Comparison of ENCODE assay signal across 23 cellular contexts in the genomic region with DNA sequence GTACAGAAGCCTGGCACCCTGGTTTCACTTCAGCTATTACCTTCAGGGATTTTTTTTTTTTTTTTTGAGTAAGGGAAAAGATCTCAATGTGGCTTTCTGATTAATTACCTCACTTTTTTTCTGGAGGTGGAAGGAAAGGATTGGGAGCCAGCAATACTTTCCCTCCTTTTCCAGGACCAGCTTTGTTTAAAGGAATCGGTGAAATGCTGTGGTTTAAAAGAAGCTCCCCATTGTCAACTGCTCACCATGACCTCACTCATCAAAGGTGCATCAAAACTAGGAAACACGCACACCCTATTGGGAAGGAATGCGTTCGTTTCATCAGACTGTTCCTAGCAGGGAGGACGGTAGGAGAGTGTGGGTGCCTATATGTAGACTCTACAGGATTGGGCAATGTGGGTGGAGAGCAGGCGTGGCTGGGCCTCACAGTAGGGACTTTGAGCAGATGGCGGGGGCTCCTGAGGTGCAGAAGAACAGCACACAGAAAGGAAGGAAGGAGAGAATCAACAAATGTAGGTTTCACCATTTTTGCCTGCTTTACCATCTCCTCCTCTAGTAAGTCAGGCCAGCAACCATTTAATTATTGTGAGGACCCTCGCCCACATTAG. TPM values are rescaled to one million over a fixed set of nuclear protein-coding genes. Genes with fewer than 3 reads are reported as not detected.
DNase-seq lines count a peak whose midpoint lies in the region; ATAC-seq and TF ChIP-seq lines count a peak whose summit lies in the region.
"Had no signal": no experiment of that assay in that cellular context is flagged by ENCODE, and none has a peak within 500 bp of the region (broad histone marks: within the 10 kb centered on the region; RNA-seq: fewer than 3 reads in every experiment).

No MANE protein-coding gene starts in this region.

- TF ChIP-seq CTCF in WTC11 (IDR thresholded peaks at IDR 0.05), result no peak

- no peak for DNase-seq in activated T-cell treated with anti-CD3 and anti-CD28 coated beads, Interleukin-2, amount 50 U/mL, for 24 hours
- no peak for DNase-seq in activated T-cell treated with anti-CD3 and anti-CD28 coated beads, Interleukin-2, amount 50 U/mL, for 4 hours
- DNase-seq in HuH-7 (ENCODE audit: low spot score) (peak; percentile 32), WTC11 (ENCODE audit: low spot score) (no peak), sciatic nerve (ENCODE audit: low spot score) (no peak)
- DNase-seq in naive thymus-derived CD4-positive, alpha-beta T cell, result no peak
- no peak for DNase-seq in effector CD8-positive, alpha-beta T cell (lab: John Stamatoyannopoulos, UW)
- DNase-seq: CD4-positive, alpha-beta memory T cell; DMS153; GF-D8; HCEC 1CT; Kasumi-1; MM.1S; NCI-H1694 treated with DMSO at 0.1 percent for 48 hours; NCI-H226; NCI-H524; PC-9 had no signal

- intact Hi-C loops in naive thymus-derived CD4-positive, alpha-beta T cell (cut with micrococcal nuclease), result no loop called here
- intact Hi-C loops in sciatic nerve (cut with DNase I), result no loop called here

- peaks cover 2% of the 10 kb centered on the region for H3K4me1 Mint-ChIP-seq in activated T-cell treated with anti-CD3 and anti-CD28 coated beads, Interleukin-2, amount 50 U/mL, for 24 hours (ENCODE audit: low read depth)
- H3K4me1 Mint-ChIP-seq in activated T-cell treated with anti-CD3 and anti-CD28 coated beads, Interleukin-2, amount 50 U/mL, for 4 hours (ENCODE audit: low read depth), result no peaks in the 10 kb centered on the region
- H3K4me1 Mint-ChIP-seq in WTC11, result peaks cover 22% of the 10 kb centered on the region
- peaks cover 0 to 11% (median 6%) of the 10 kb centered on the region in 7 donors for H3K4me1 Mint-ChIP-seq in naive thymus-derived CD4-positive, alpha-beta T cell
- H3K4me1 Mint-ChIP-seq: CD4-positive, alpha-beta memory T cell had no signal

- CTCF ChIA-PET in WTC11 (lab: Charles Lee), result interaction anchor here (0.7 kb wide), 1 partner anchor 49 kb away, joined by 3 read pairs; no protein-coding TSS in a partner anchor
- CTCF ChIA-PET in naive thymus-derived CD4-positive, alpha-beta T cell (lab: Charles Lee), result interaction anchor here (0.9 kb wide), 1 partner anchor 21 kb away, joined by 3 read pairs; no protein-coding TSS in a partner anchor

- H3K4me3 ChIP-seq in naive thymus-derived CD4-positive, alpha-beta T cell (ENCODE audit: low read length), result no peak overlapping the region
- H3K4me3 ChIP-seq: A549, PC-9, SJSA1 had no signal

- H3K27me3 Mint-ChIP-seq in activated T-cell treated with anti-CD3 and anti-CD28 coated beads, Interleukin-2, amount 50 U/mL, for 24 hours, result no peaks in the 10 kb centered on the region
- H3K27me3 Mint-ChIP-seq in activated T-cell treated with anti-CD3 and anti-CD28 coated beads, Interleukin-2, amount 50 U/mL, for 4 hours (ENCODE audit: low read depth), result no peaks in the 10 kb centered on the region
- no peaks in the 10 kb centered on the region for H3K27me3 Mint-ChIP-seq in WTC11 (ENCODE audit: low read depth)
- no peaks in the 10 kb centered on the region for H3K27me3 Mint-ChIP-seq in naive thymus-derived CD4-positive, alpha-beta T cell
- H3K27me3 Mint-ChIP-seq: CD4-positive, alpha-beta memory T cell; IgD-negative memory B cell had no signal

- no peak overlapping the region for H3K4me3 Mint-ChIP-seq in activated T-cell treated with anti-CD3 and anti-CD28 coated beads, Interleukin-2, amount 50 U/mL, for 24 hours
- no peak overlapping the region for H3K4me3 Mint-ChIP-seq in activated T-cell treated with anti-CD3 and anti-CD28 coated beads, Interleukin-2, amount 50 U/mL, for 4 hours
- H3K4me3 Mint-ChIP-seq in WTC11, result no peak overlapping the region
- no peak overlapping the region for H3K4me3 Mint-ChIP-seq in naive thymus-derived CD4-positive, alpha-beta T cell
- H3K4me3 Mint-ChIP-seq: CD4-positive, alpha-beta memory T cell; IgD-negative memory B cell had no signal

- peaks cover 0 to 13% (median 0%) of the 10 kb centered on the region in 3 experiments for H3K36me3 ChIP-seq in naive thymus-derived CD4-positive, alpha-beta T cell (ENCODE audit: control insufficient read depth in 2 of 3, insufficient read depth in 3 of 3, low read length in 3 of 3)
- H3K36me3 ChIP-seq: SJSA1 had no signal

- POLR2A ChIA-PET in WTC11 (lab: Charles Lee), result interaction anchor here (0.6 to 1.9 kb wide), 4 partner anchors 10 to 103 kb away, joined by 3 to 5 read pairs (median 4); a partner anchor contains a TSS
- POLR2A ChIA-PET in naive thymus-derived CD4-positive, alpha-beta T cell (lab: Charles Lee), result no interaction called here

- no peaks in the 10 kb centered on the region for H3K27me3 ChIP-seq in naive thymus-derived CD4-positive, alpha-beta T cell (ENCODE audit: control insufficient read depth in 2 of 2, insufficient read depth in 2 of 2, low read length in 2 of 2)
- H3K27me3 ChIP-seq: SJSA1 had no signal

- H3K9me3 Mint-ChIP-seq in activated T-cell treated with anti-CD3 and anti-CD28 coated beads, Interleukin-2, amount 50 U/mL, for 24 hours, result no peaks in the 10 kb centered on the region
- H3K9me3 Mint-ChIP-seq in activated T-cell treated with anti-CD3 and anti-CD28 coated beads, Interleukin-2, amount 50 U/mL, for 4 hours, result no peaks in the 10 kb centered on the region
- H3K9me3 Mint-ChIP-seq in WTC11, result no peaks in the 10 kb centered on the region
- peaks cover 0 to 1% (median 0%) of the 10 kb centered on the region in 11 donors for H3K9me3 Mint-ChIP-seq in naive thymus-derived CD4-positive, alpha-beta T cell
- H3K9me3 Mint-ChIP-seq: CD4-positive, alpha-beta memory T cell; IgD-negative memory B cell had no signal

- H3K27ac Mint-ChIP-seq in activated T-cell treated with anti-CD3 and anti-CD28 coated beads, Interleukin-2, amount 50 U/mL, for 24 hours, result peak overlapping the region; percentile 18
- peak overlapping the region; percentile 17; the same call in 1 of the 2 replicates for H3K27ac Mint-ChIP-seq in WTC11
- peak overlapping the region in 6 of 9 donors; percentile 59 to 82 (median 73) for H3K27ac Mint-ChIP-seq in naive thymus-derived CD4-positive, alpha-beta T cell
- H3K27ac Mint-ChIP-seq: CD4-positive, alpha-beta memory T cell; IgD-negative memory B cell had no signal

- no peak for ATAC-seq in activated T-cell treated with anti-CD3 and anti-CD28 coated beads, Interleukin-2, amount 50 U/mL, for 4 hours
- ATAC-seq in WTC11, result no peak
- ATAC-seq in naive thymus-derived CD4-positive, alpha-beta T cell, result no peak
- no peak for ATAC-seq in sciatic nerve
- ATAC-seq: A549 had no signal

- H3K4me1 ChIP-seq in naive thymus-derived CD4-positive, alpha-beta T cell (ENCODE audit: control insufficient read depth in 2 of 2, insufficient read depth in 2 of 2, low read length in 2 of 2), result no peaks in the 10 kb centered on the region
- H3K4me1 ChIP-seq: A549, SJSA1 had no signal

- H3K9me3 ChIP-seq in naive thymus-derived CD4-positive, alpha-beta T cell (ENCODE audit: control insufficient read depth in 2 of 3, low read length in 3 of 3), result no peaks in the 10 kb centered on the region
- H3K9me3 ChIP-seq: A549, SJSA1 had no signal

- peaks cover 93% of the 10 kb centered on the region for H3K36me3 Mint-ChIP-seq in activated T-cell treated with anti-CD3 and anti-CD28 coated beads, Interleukin-2, amount 50 U/mL, for 24 hours (ENCODE audit: low read depth)
- H3K36me3 Mint-ChIP-seq in activated T-cell treated with anti-CD3 and anti-CD28 coated beads, Interleukin-2, amount 50 U/mL, for 4 hours (ENCODE audit: insufficient read depth), result peaks cover 6% of the 10 kb centered on the region
- peaks cover 96% of the 10 kb centered on the region for H3K36me3 Mint-ChIP-seq in WTC11
- peaks cover 0 to 19% (median 15%) of the 10 kb centered on the region in 5 donors for H3K36me3 Mint-ChIP-seq in naive thymus-derived CD4-positive, alpha-beta T cell
- H3K36me3 Mint-ChIP-seq: CD4-positive, alpha-beta memory T cell had no signal

- H3K27ac ChIP-seq in naive thymus-derived CD4-positive, alpha-beta T cell (ENCODE audit: low read depth, low read length), result no peak overlapping the region
- H3K27ac ChIP-seq: A549, HL-60, PC-9, SJSA1 had no signal

TF ChIP-seq in WTC11, 78 proteins besides CTCF, POLR2A, EP300 and RAD21:
- TF ChIP-seq, protein P1, sequence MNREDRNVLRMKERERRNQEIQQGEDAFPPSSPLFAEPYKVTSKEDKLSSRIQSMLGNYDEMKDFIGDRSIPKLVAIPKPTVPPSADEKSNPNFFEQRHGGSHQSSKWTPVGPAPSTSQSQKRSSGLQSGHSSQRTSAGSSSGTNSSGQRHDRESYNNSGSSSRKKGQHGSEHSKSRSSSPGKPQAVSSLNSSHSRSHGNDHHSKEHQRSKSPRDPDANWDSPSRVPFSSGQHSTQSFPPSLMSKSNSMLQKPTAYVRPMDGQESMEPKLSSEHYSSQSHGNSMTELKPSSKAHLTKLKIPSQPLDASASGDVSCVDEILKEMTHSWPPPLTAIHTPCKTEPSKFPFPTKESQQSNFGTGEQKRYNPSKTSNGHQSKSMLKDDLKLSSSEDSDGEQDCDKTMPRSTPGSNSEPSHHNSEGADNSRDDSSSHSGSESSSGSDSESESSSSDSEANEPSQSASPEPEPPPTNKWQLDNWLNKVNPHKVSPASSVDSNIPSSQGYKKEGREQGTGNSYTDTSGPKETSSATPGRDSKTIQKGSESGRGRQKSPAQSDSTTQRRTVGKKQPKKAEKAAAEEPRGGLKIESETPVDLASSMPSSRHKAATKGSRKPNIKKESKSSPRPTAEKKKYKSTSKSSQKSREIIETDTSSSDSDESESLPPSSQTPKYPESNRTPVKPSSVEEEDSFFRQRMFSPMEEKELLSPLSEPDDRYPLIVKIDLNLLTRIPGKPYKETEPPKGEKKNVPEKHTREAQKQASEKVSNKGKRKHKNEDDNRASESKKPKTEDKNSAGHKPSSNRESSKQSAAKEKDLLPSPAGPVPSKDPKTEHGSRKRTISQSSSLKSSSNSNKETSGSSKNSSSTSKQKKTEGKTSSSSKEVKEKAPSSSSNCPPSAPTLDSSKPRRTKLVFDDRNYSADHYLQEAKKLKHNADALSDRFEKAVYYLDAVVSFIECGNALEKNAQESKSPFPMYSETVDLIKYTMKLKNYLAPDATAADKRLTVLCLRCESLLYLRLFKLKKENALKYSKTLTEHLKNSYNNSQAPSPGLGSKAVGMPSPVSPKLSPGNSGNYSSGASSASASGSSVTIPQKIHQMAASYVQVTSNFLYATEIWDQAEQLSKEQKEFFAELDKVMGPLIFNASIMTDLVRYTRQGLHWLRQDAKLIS (CRISPR knock-in tag; IDR thresholded peaks at IDR 0.05; ENCODE audit: borderline replicate concordance), result no peak
- peak; percentile 98 for TF ChIP-seq GABPB1 (CRISPR knock-in tag; IDR thresholded peaks at IDR 0.05)

RNA-seq across cellular contexts. Expression of a gene that starts 13.0 kb away (rescaled TPM):
- total RNA-seq in activated T-cell treated with anti-CD3 and anti-CD28 coated beads, Interleukin-2, amount 50 U/mL, for 4 hours, result 10 to 100 TPM; 65.5 to 77.4 (median 65.5) TPM
- total RNA-seq in WTC11 (2021), result 592 to 630 TPM (median 618 TPM) in 3 replicates
- 10 to 100 TPM in 3 of 5 experiments, 1 to 10 TPM in 2; 6.9 to 79.5 (median 13.3) TPM for total RNA-seq in naive thymus-derived CD4-positive, alpha-beta T cell
- 10 to 100 TPM; 20.4 to 25.7 TPM for polyA plus RNA-seq in naive thymus-derived CD4-positive, alpha-beta T cell
- total RNA-seq in sciatic nerve, result 60.0 TPM

RNA-seq across cellular contexts. Expression of a gene that starts 44.0 kb away (rescaled TPM):
- total RNA-seq in activated T-cell treated with anti-CD3 and anti-CD28 coated beads, Interleukin-2, amount 50 U/mL, for 4 hours, result under 1 TPM in 2 of 3 donors, not detected in 1; 0.24 to 0.25 TPM
- 0.24 to 0.69 TPM (median 0.41 TPM) in 3 replicates for total RNA-seq in WTC11 (2021)
- not detected for total RNA-seq in naive thymus-derived CD4-positive, alpha-beta T cell
- polyA plus RNA-seq in naive thymus-derived CD4-positive, alpha-beta T cell, result not detected
- total RNA-seq in sciatic nerve, result not detected
- total RNA-seq: CD4-positive, alpha-beta memory T cell; HT1080; PC-9; SJSA1 had no signal
- polyA plus RNA-seq: A549; BJ; CD4-positive, alpha-beta memory T cell; IgD-negative memory B cell had no signal

Comparison
In these comparisons a context has a peak if more than half of its experiments do, and no peak if none do; other contexts are left out.
1. H3K27ac Mint-ChIP-seq: peak in every context shown above with its lines; median percentile 73 in naive thymus-derived CD4-positive, alpha-beta T cell; 18 in activated T-cell treated with anti-CD3 and anti-CD28 coated beads, Interleukin-2, amount 50 U/mL, for 24 hours; 17 in WTC11.